ENCODE assay signal across 1 cellular context in the genomic region with DNA sequence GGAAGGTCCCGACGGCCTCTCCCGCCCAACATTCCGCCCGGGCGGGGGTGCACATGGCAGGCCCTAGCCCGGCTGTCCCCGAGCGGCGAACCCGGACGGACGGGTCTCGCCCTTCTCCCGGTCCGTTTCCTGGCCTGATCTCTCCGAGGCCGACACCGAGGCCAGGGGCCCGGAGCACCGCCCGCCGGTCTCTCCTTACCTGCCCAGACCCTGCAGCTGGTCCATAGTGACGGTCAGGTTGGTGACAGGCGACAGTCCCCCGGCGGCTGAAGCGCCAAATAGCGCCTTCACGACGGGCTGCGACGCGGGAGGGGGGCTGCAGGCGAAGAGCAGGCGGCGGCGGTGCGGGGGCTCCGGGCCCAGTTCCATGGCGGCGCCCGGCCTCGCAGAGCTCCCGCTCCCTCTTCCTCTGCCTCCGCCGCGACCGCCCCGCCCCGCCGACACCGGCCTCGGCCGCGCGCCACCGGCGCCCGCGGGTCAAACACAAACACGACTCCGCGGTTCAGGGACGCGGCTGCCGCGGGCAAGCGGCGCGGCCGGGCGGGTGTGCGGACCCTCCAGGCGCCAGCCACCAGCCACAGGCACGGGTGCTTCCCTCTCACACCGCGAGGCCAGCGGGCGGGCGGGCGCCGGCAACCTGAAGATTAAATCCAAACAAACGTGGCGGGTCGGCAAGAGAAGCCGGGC.
TF ChIP-seq lines count a peak whose summit lies in the region.

No MANE protein-coding gene starts in this region.

TF ChIP-seq in H1, 55 proteins besides CTCF, POLR2A, EP300 and RAD21:
- TF ChIP-seq, protein P1, sequence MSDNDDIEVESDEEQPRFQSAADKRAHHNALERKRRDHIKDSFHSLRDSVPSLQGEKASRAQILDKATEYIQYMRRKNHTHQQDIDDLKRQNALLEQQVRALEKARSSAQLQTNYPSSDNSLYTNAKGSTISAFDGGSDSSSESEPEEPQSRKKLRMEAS (IDR thresholded peaks at IDR 0.05): peak; percentile 61
- TF ChIP-seq HDAC6 (IDR thresholded peaks at IDR 0.05; ENCODE audit: low read depth, low read length) (no peak), GABPA (IDR thresholded peaks at IDR 0.05; ENCODE audit: borderline replicate concordance, insufficient read depth, low read length) (no peak), SUZ12 (IDR thresholded peaks at IDR 0.05; ENCODE audit: low read length) (no peak), KDM4A (IDR thresholded peaks at IDR 0.05; ENCODE audit: low read depth, low read length, severe bottlenecking) (peak; percentile 52), SP1 (IDR thresholded peaks at IDR 0.05; ENCODE audit: low read depth, low read length) (no peak), BACH1 (IDR thresholded peaks at IDR 0.05; ENCODE audit: low read length) (no peak), CBX5 (IDR thresholded peaks at IDR 0.05; ENCODE audit: low read depth, low read length) (no peak), PHF8 (conservative IDR thresholded peaks at IDR 0.05; ENCODE audit: low read depth, low read length) (no peak; the same call in 1 of the 2 replicates), RXRA (IDR thresholded peaks at IDR 0.05; ENCODE audit: insufficient read depth, low read depth, low read length) (no peak), SP2 (IDR thresholded peaks at IDR 0.05; ENCODE audit: low read length) (no peak), NRF1 (IDR thresholded peaks at IDR 0.05; ENCODE audit: low read depth, low read length) (no peak), SIN3A (conservative IDR thresholded peaks at IDR 0.05 in 1 of 2, IDR thresholded peaks at IDR 0.05 in 1 of 2; ENCODE audit: low read depth in 1 of 2, low read length in 2 of 2) (0 out of 4 replicates have a peak, but pooled peaks of 1 of the 2 experiments have one; percentile 79), CBX8 (IDR thresholded peaks at IDR 0.05; ENCODE audit: borderline replicate concordance, low read depth, low read length) (no peak), TBP (IDR thresholded peaks at IDR 0.05; ENCODE audit: low read depth, low read length) (no peak), BCL11A (IDR thresholded peaks at IDR 0.05; ENCODE audit: low read depth in 2 of 2, low read length in 2 of 2) (no peak), YY1 (IDR thresholded peaks at IDR 0.05; ENCODE audit: low read depth, low read length) (peak; percentile 53; the same call in 1 of the 2 replicates), TEAD4 (IDR thresholded peaks at IDR 0.05; ENCODE audit: low read depth, low read length) (peak; percentile 10; the same call in 1 of the 2 replicates)
- TF ChIP-seq, protein P2, sequence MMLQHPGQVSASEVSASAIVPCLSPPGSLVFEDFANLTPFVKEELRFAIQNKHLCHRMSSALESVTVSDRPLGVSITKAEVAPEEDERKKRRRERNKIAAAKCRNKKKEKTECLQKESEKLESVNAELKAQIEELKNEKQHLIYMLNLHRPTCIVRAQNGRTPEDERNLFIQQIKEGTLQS (IDR thresholded peaks at IDR 0.05; ENCODE audit: insufficient read depth, low read depth, low read length): no peak
- TF ChIP-seq, protein P3, sequence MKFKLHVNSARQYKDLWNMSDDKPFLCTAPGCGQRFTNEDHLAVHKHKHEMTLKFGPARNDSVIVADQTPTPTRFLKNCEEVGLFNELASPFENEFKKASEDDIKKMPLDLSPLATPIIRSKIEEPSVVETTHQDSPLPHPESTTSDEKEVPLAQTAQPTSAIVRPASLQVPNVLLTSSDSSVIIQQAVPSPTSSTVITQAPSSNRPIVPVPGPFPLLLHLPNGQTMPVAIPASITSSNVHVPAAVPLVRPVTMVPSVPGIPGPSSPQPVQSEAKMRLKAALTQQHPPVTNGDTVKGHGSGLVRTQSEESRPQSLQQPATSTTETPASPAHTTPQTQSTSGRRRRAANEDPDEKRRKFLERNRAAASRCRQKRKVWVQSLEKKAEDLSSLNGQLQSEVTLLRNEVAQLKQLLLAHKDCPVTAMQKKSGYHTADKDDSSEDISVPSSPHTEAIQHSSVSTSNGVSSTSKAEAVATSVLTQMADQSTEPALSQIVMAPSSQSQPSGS (IDR thresholded peaks at IDR 0.05; ENCODE audit: low read length): no peak
- TF ChIP-seq, protein P4, sequence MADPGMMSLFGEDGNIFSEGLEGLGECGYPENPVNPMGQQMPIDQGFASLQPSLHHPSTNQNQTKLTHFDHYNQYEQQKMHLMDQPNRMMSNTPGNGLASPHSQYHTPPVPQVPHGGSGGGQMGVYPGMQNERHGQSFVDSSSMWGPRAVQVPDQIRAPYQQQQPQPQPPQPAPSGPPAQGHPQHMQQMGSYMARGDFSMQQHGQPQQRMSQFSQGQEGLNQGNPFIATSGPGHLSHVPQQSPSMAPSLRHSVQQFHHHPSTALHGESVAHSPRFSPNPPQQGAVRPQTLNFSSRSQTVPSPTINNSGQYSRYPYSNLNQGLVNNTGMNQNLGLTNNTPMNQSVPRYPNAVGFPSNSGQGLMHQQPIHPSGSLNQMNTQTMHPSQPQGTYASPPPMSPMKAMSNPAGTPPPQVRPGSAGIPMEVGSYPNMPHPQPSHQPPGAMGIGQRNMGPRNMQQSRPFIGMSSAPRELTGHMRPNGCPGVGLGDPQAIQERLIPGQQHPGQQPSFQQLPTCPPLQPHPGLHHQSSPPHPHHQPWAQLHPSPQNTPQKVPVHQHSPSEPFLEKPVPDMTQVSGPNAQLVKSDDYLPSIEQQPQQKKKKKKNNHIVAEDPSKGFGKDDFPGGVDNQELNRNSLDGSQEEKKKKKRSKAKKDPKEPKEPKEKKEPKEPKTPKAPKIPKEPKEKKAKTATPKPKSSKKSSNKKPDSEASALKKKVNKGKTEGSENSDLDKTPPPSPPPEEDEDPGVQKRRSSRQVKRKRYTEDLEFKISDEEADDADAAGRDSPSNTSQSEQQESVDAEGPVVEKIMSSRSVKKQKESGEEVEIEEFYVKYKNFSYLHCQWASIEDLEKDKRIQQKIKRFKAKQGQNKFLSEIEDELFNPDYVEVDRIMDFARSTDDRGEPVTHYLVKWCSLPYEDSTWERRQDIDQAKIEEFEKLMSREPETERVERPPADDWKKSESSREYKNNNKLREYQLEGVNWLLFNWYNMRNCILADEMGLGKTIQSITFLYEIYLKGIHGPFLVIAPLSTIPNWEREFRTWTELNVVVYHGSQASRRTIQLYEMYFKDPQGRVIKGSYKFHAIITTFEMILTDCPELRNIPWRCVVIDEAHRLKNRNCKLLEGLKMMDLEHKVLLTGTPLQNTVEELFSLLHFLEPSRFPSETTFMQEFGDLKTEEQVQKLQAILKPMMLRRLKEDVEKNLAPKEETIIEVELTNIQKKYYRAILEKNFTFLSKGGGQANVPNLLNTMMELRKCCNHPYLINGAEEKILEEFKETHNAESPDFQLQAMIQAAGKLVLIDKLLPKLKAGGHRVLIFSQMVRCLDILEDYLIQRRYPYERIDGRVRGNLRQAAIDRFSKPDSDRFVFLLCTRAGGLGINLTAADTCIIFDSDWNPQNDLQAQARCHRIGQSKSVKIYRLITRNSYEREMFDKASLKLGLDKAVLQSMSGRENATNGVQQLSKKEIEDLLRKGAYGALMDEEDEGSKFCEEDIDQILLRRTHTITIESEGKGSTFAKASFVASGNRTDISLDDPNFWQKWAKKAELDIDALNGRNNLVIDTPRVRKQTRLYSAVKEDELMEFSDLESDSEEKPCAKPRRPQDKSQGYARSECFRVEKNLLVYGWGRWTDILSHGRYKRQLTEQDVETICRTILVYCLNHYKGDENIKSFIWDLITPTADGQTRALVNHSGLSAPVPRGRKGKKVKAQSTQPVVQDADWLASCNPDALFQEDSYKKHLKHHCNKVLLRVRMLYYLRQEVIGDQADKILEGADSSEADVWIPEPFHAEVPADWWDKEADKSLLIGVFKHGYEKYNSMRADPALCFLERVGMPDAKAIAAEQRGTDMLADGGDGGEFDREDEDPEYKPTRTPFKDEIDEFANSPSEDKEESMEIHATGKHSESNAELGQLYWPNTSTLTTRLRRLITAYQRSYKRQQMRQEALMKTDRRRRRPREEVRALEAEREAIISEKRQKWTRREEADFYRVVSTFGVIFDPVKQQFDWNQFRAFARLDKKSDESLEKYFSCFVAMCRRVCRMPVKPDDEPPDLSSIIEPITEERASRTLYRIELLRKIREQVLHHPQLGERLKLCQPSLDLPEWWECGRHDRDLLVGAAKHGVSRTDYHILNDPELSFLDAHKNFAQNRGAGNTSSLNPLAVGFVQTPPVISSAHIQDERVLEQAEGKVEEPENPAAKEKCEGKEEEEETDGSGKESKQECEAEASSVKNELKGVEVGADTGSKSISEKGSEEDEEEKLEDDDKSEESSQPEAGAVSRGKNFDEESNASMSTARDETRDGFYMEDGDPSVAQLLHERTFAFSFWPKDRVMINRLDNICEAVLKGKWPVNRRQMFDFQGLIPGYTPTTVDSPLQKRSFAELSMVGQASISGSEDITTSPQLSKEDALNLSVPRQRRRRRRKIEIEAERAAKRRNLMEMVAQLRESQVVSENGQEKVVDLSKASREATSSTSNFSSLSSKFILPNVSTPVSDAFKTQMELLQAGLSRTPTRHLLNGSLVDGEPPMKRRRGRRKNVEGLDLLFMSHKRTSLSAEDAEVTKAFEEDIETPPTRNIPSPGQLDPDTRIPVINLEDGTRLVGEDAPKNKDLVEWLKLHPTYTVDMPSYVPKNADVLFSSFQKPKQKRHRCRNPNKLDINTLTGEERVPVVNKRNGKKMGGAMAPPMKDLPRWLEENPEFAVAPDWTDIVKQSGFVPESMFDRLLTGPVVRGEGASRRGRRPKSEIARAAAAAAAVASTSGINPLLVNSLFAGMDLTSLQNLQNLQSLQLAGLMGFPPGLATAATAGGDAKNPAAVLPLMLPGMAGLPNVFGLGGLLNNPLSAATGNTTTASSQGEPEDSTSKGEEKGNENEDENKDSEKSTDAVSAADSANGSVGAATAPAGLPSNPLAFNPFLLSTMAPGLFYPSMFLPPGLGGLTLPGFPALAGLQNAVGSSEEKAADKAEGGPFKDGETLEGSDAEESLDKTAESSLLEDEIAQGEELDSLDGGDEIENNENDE (IDR thresholded peaks at IDR 0.05; ENCODE audit: insufficient replicate concordance, low read length): no peak
